ENCODE assay signal across 24 cellular contexts in genomic region chr5:103778915-103779314, GRCh38.
DNase-seq lines count a peak whose midpoint lies in the region; ATAC-seq, FAIRE-seq and TF ChIP-seq lines count a peak whose summit lies in the region.
"Had no signal": no experiment of that assay in that cellular context is flagged by ENCODE, and none has a peak within 500 bp of the region (broad histone marks: within the 10 kb centered on the region; RNA-seq: fewer than 3 reads in every experiment).

No MANE protein-coding gene starts in this region.

- H3K27me3 ChIP-seq in right cardiac atrium (ENCODE audit: control insufficient read depth, insufficient read depth): no peaks in the 10 kb centered on the region
- H3K27me3 ChIP-seq in left ventricle myocardium inferior (ENCODE audit: low read depth): no peaks in the 10 kb centered on the region
- no peaks in the 10 kb centered on the region for H3K27me3 ChIP-seq in testis
- H3K27me3 ChIP-seq: BE2C, BLaER1 had no signal

- H3K4me3 ChIP-seq in right cardiac atrium (ENCODE audit: low read length) (no peak overlapping the region), left ventricle myocardium inferior (no peak overlapping the region), kidney (ENCODE audit: low read length in 2 of 2) (no peak overlapping the region), testis (peak overlapping the region; percentile 13 to 31)
- H3K4me3 ChIP-seq: BLaER1, GM12878 had no signal

- H3K4me1 ChIP-seq in right cardiac atrium (ENCODE audit: control insufficient read depth, insufficient read depth, low read length) (no peaks in the 10 kb centered on the region), left ventricle myocardium inferior (no peaks in the 10 kb centered on the region), kidney (ENCODE audit: control insufficient read depth in 1 of 2, insufficient read depth in 1 of 2, low read depth in 1 of 2, low read length in 2 of 2) (no peaks in the 10 kb centered on the region), testis (no peaks in the 10 kb centered on the region)
- H3K4me1 ChIP-seq: BLaER1 had no signal

- no peak for TF ChIP-seq CTCF in left ventricle myocardium inferior (IDR thresholded peaks at IDR 0.05; ENCODE audit: borderline replicate concordance)
- no peak for TF ChIP-seq CTCF in kidney (IDR thresholded peaks at IDR 0.05; ENCODE audit: borderline replicate concordance, extremely low read depth, insufficient read depth)
- TF ChIP-seq CTCF in testis (IDR thresholded peaks at IDR 0.05): no peak

- DNase-seq in right cardiac atrium: peak in 2 of 3 donors; percentile 34 to 36
- DNase-seq in left ventricle myocardium inferior: no peak
- DNase-seq in kidney: peak; percentile 64
- no peak for DNase-seq in testis
- no peak for DNase-seq in GM19239 (ENCODE audit: insufficient read length, low spot score)
- no peak for DNase-seq in stimulated activated naive CD4-positive, alpha-beta T cell treated with Interleukin-2 at 50 U/mL for 16 hours (lab: John Stamatoyannopoulos, UW)
- DNase-seq: 8988T; ACHN; BE2C; C1 segment of cervical spinal cord; CD4-positive, alpha-beta memory T cell; CD4-positive, CD25-positive, alpha-beta regulatory T cell; COR-L47; DMS 273 treated with DMSO at 0.1 percent for 48 hours; DMS153; DMS53; DMS79; DND-41; EL; GDM1 had no signal

- 94% methylated on average over 16 of the region's 16 CpGs for WGBS in right cardiac atrium
- WGBS in testis, 2 donors: 90 to 100% methylated on average over 4 to 16 of the region's 16 CpGs

- H3K27ac ChIP-seq in right cardiac atrium (ENCODE audit: low read length): no peak overlapping the region
- no peak overlapping the region for H3K27ac ChIP-seq in left ventricle myocardium inferior (replicated peaks)
- no peak overlapping the region for H3K27ac ChIP-seq in kidney (ENCODE audit: low read depth in 2 of 2, low read length in 2 of 2)
- H3K27ac ChIP-seq in testis: no peak overlapping the region
- H3K27ac ChIP-seq: BLaER1 had no signal

- intact Hi-C loops in right cardiac atrium (cut with DNase I): no loop called here
- intact Hi-C loops in left ventricle myocardium inferior (cut with micrococcal nuclease): no loop called here
- intact Hi-C loops in kidney (cut with DNase I): no loop called here
- intact Hi-C loops in testis (cut with DNase I; ENCODE audit: low total_unique reads): no loop called here

- ATAC-seq in right cardiac atrium: peak in 1 of 2 donors; percentile 26
- ATAC-seq: GM12878 had no signal

- FAIRE-seq in kidney (lab: Jason Lieb, UNC) (no peak), GM19239 (lab: Jason Lieb, UNC) (no peak)
- FAIRE-seq: A204.1, GM12878, GM12892 had no signal

- H3K36me3 ChIP-seq in left ventricle myocardium inferior (no peaks in the 10 kb centered on the region), kidney (ENCODE audit: control insufficient read depth in 1 of 2, insufficient read depth in 2 of 2, low read length in 2 of 2) (no peaks in the 10 kb centered on the region), testis (ENCODE audit: low read depth, missing control alignments) (no peaks in the 10 kb centered on the region)
- H3K36me3 ChIP-seq: BE2C, BLaER1 had no signal

- H3K9me3 ChIP-seq in right cardiac atrium (ENCODE audit: control insufficient read depth, low read length): no peaks in the 10 kb centered on the region
- H3K9me3 ChIP-seq in left ventricle myocardium inferior (replicated peaks): no peaks in the 10 kb centered on the region
- H3K9me3 ChIP-seq in kidney (ENCODE audit: control insufficient read depth in 1 of 2, low read length in 2 of 2): peaks cover 0 to 2% of the 10 kb centered on the region in 2 donors
- H3K9me3 ChIP-seq in testis: no peaks in the 10 kb centered on the region
- H3K9me3 ChIP-seq: BE2C had no signal

- no peak overlapping the region for H3K9ac ChIP-seq in kidney (ENCODE audit: low read length in 2 of 2)
- H3K9ac ChIP-seq: BLaER1 had no signal

- no peak for TF ChIP-seq POLR2A in testis (IDR thresholded peaks at IDR 0.05)

Comparison
In these comparisons a context has a peak if more than half of its experiments do, and no peak if none do; other contexts are left out.
1. DNase-seq: peak in right cardiac atrium (2 of 3) and kidney (single experiment); none in left ventricle myocardium inferior (single experiment), testis (single experiment), GM19239 (single experiment) and stimulated activated naive CD4-positive, alpha-beta T cell treated with Interleukin-2 at 50 U/mL for 16 hours (single experiment).
2. H3K4me3 ChIP-seq: peak in testis (2 of 2); none in right cardiac atrium (single experiment), left ventricle myocardium inferior (single experiment) and kidney (0 of 2).